ENCODE assay signal across 26 cellular contexts in the genomic region with DNA sequence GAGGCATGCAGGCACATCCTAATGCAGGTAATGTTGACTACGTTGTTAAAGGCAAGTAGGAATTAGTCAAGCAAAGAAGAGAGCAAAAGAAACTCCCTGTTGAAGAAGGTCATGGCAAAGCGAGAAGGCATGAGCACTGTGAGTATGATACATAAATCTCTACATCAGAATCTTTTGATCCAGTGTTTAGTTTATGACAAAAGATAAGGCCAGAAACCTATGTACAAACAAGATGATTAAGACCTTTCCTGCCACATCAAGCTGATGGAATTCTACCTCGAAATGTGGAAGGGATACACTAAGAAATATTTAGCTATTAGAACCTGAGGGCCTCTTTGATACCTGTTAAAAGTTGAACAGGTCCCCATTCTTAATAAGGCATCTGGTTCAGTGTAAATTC. TPM values are rescaled to one million over a fixed set of nuclear protein-coding genes. Genes with fewer than 3 reads are reported as not detected.
DNase-seq lines count a peak whose midpoint lies in the region; ATAC-seq, FAIRE-seq and TF ChIP-seq lines count a peak whose summit lies in the region.
"Had no signal": no experiment of that assay in that cellular context is flagged by ENCODE, and none has a peak within 500 bp of the region (broad histone marks: within the 10 kb centered on the region; RNA-seq: fewer than 3 reads in every experiment).

No MANE protein-coding gene starts in this region.

- H3K36me3 Mint-ChIP-seq in astrocyte (ENCODE audit: low read depth, unreplicated experiment) (no peaks in the 10 kb centered on the region), HFFc6 (ENCODE audit: low read depth) (no peaks in the 10 kb centered on the region)
- H3K36me3 Mint-ChIP-seq: CD4-positive, CD25-positive, alpha-beta regulatory T cell had no signal

- no peaks in the 10 kb centered on the region for H3K9me2 ChIP-seq in PC-3 (replicated peaks; ENCODE audit: low read length)

- FAIRE-seq in A549 (lab: Jason Lieb, UNC) (peak; percentile 36), astrocyte (lab: Jason Lieb, UNC) (no peak)
- FAIRE-seq: D721Med, G401.6, HTR-8/SVneo, K562 had no signal

- no peak for TF ChIP-seq RAD21 in A549 (conservative IDR thresholded peaks at IDR 0.05 in 1 of 2, IDR thresholded peaks at IDR 0.05 in 1 of 2)

- peak overlapping the region; percentile 29 to 56; a peak in 2 of 6 replicates for H3K27ac ChIP-seq in A549
- H3K27ac ChIP-seq in PC-3 (ENCODE audit: low read length) = peak overlapping the region; percentile 25; the same call in 1 of the 2 replicates
- H3K27ac ChIP-seq in astrocyte (ENCODE audit: low read depth, low read length) = no peak overlapping the region
- H3K27ac ChIP-seq in osteoblast (ENCODE audit: low read depth, low read length) = no peak overlapping the region
- H3K27ac ChIP-seq: 22Rv1, GM23248, SJSA1 had no signal

- DNase-seq in A549 (ENCODE audit: low read depth in 1 of 2, low spot score in 1 of 2) = peak; percentile 61 to 66
- DNase-seq in PC-3 = peak; percentile 72
- no peak for DNase-seq in astrocyte (ENCODE audit: low read depth)
- peak; percentile 23 for DNase-seq in kidney tubule cell (ENCODE audit: low spot score)
- DNase-seq in HFFc6 = no peak
- DNase-seq in NCI-H510A (lab: John Stamatoyannopoulos, UW) = no peak
- no peak for DNase-seq in osteoblast (ENCODE audit: insufficient read length, low spot score, missing footprints)
- DNase-seq: ACHN; BE2C; CD4-positive, CD25-positive, alpha-beta regulatory T cell; GM23248; H7; Kasumi-1; MV-4-11; NCI-H1105 treated with DMSO at 0.1 percent for 48 hours; NCI-H146; NCI-H2029; NCI-H69 had no signal

- POLR2A ChIA-PET in A549 (lab: Yijun Ruan, JAX) (no interaction called here), PC-3 (lab: Charles Lee; ENCODE audit: unreplicated experiment) (no interaction called here)

- TF ChIP-seq POLR2A in A549 (IDR thresholded peaks at IDR 0.05; ENCODE audit: low read length) = no peak

- no peak overlapping the region for H2AFZ ChIP-seq in PC-3 (ENCODE audit: low read length)
- H2AFZ ChIP-seq in astrocyte (ENCODE audit: low read depth, low read length) = no peak overlapping the region
- H2AFZ ChIP-seq in osteoblast (ENCODE audit: low read length) = no peak overlapping the region
- H2AFZ ChIP-seq: GM23248 had no signal

- TF ChIP-seq EP300 in A549 (IDR thresholded peaks at IDR 0.05) = peak; percentile 19 to 38; a peak in 2 of 5 replicates

- H3K9me3 Mint-ChIP-seq in astrocyte (ENCODE audit: unreplicated experiment) = no peaks in the 10 kb centered on the region
- H3K9me3 Mint-ChIP-seq in HFFc6 = no peaks in the 10 kb centered on the region
- H3K9me3 Mint-ChIP-seq: CD4-positive, CD25-positive, alpha-beta regulatory T cell had no signal

- no peaks in the 10 kb centered on the region for H3K9me3 ChIP-seq in A549
- no peaks in the 10 kb centered on the region for H3K9me3 ChIP-seq in PC-3 (ENCODE audit: low read length)
- H3K9me3 ChIP-seq in astrocyte (ENCODE audit: insufficient read depth, low read depth, low read length) = no peaks in the 10 kb centered on the region
- H3K9me3 ChIP-seq in osteoblast (ENCODE audit: low read depth, low read length) = no peaks in the 10 kb centered on the region
- H3K9me3 ChIP-seq: BE2C, SJSA1 had no signal

- H3K9ac ChIP-seq in PC-3 (ENCODE audit: low read length) (no peak overlapping the region), astrocyte (ENCODE audit: low read length) (no peak overlapping the region)
- H3K9ac ChIP-seq: GM23248 had no signal

- peak overlapping the region; percentile 5 for H3K27ac Mint-ChIP-seq in astrocyte (ENCODE audit: unreplicated experiment)
- H3K27ac Mint-ChIP-seq in HFFc6 = no peak overlapping the region
- H3K27ac Mint-ChIP-seq: CD4-positive, CD25-positive, alpha-beta regulatory T cell had no signal

- no TSS peak for BruUV-seq in PC-3 (replicated peaks; lab: Mats Ljungman, UMichigan)

- H3F3A ChIP-seq in PC-3 (ENCODE audit: low read length, unreplicated experiment) = no peaks in the 10 kb centered on the region

- H3K27me3 Mint-ChIP-seq in astrocyte (ENCODE audit: low read depth, unreplicated experiment) (no peaks in the 10 kb centered on the region), HFFc6 (ENCODE audit: insufficient read depth) (peaks cover 2% of the 10 kb centered on the region)
- H3K27me3 Mint-ChIP-seq: CD4-positive, CD25-positive, alpha-beta regulatory T cell had no signal

- no peaks in the 10 kb centered on the region for H3K36me3 ChIP-seq in PC-3 (ENCODE audit: low read depth, low read length)
- no peaks in the 10 kb centered on the region for H3K36me3 ChIP-seq in astrocyte (ENCODE audit: insufficient read depth, low read length)
- no peaks in the 10 kb centered on the region for H3K36me3 ChIP-seq in osteoblast (ENCODE audit: insufficient read depth, low read length)
- H3K36me3 ChIP-seq: BE2C, SJSA1 had no signal

- CTCF ChIA-PET in A549 (lab: Yijun Ruan, JAX) (no interaction called here), PC-3 (lab: Charles Lee) (no interaction called here)

- intact Hi-C loops in PC-3 (cut with micrococcal nuclease) = no loop called here

- ATAC-seq in A549 = peak; percentile 41 to 75; a peak in 5 of 6 replicates
- peak; percentile 63 for ATAC-seq in PC-3
- ATAC-seq: K562, Right ventricle myocardium inferior had no signal

- peaks cover 3% of the 10 kb centered on the region for H3K4me1 Mint-ChIP-seq in astrocyte (ENCODE audit: low read depth, unreplicated experiment)
- H3K4me1 Mint-ChIP-seq in HFFc6 (ENCODE audit: low read depth) = peaks cover 5% of the 10 kb centered on the region

- no peak overlapping the region for H3K4me3 Mint-ChIP-seq in astrocyte (ENCODE audit: unreplicated experiment)
- H3K4me3 Mint-ChIP-seq in HFFc6 = no peak overlapping the region
- H3K4me3 Mint-ChIP-seq: CD4-positive, CD25-positive, alpha-beta regulatory T cell had no signal

- H3K79me2 ChIP-seq in PC-3 (ENCODE audit: low read length) = no peaks in the 10 kb centered on the region
- no peaks in the 10 kb centered on the region for H3K79me2 ChIP-seq in astrocyte (ENCODE audit: insufficient read depth, low read length)
- H3K79me2 ChIP-seq in osteoblast (ENCODE audit: insufficient read depth, low read length) = no peaks in the 10 kb centered on the region

- H3K4me3 ChIP-seq in A549 (no peak overlapping the region), PC-3 (ENCODE audit: low read length) (no peak overlapping the region), astrocyte (ENCODE audit: insufficient read depth, low read depth, low read length) (no peak overlapping the region), osteoblast (ENCODE audit: insufficient read depth, low read length) (no peak overlapping the region)
- H3K4me3 ChIP-seq: GM23248, K562, SJSA1 had no signal

- H3K4me2 ChIP-seq in A549 (peak overlapping the region; percentile 63), PC-3 (ENCODE audit: low read length) (peak overlapping the region; percentile 42), astrocyte (ENCODE audit: low read length) (no peak overlapping the region), osteoblast (ENCODE audit: insufficient read depth, low read length) (no peak overlapping the region)

- 3% methylated on average over 3 of the region's 3 CpGs for WGBS in A549 (ENCODE audit: missing lambda C conversion rate)

- H3K4me1 ChIP-seq in A549 (peaks cover 61% of the 10 kb centered on the region), PC-3 (ENCODE audit: insufficient read depth, low read length) (peaks cover 21% of the 10 kb centered on the region), astrocyte (ENCODE audit: insufficient read depth, low read length) (peaks cover 3% of the 10 kb centered on the region), osteoblast (ENCODE audit: insufficient read depth, low read length) (peaks cover 4% of the 10 kb centered on the region)
- H3K4me1 ChIP-seq: BE2C, SJSA1 had no signal

- no peak for TF ChIP-seq CTCF in A549 (IDR thresholded peaks at IDR 0.05)
- no peak for TF ChIP-seq CTCF in PC-3 (conservative IDR thresholded peaks at IDR 0.05; ENCODE audit: low read depth, low read length)
- TF ChIP-seq CTCF in astrocyte (IDR thresholded peaks at IDR 0.05; ENCODE audit: insufficient read depth, low read depth, low read length) = no peak
- no peak for TF ChIP-seq CTCF in HFFc6 (IDR thresholded peaks at IDR 0.05)
- TF ChIP-seq CTCF in osteoblast (IDR thresholded peaks at IDR 0.05; ENCODE audit: extremely low read depth, low read depth, low read length) = no peak

- H4K20me1 ChIP-seq in PC-3 (ENCODE audit: low read length) (no peaks in the 10 kb centered on the region), astrocyte (ENCODE audit: insufficient read depth, low read length) (no peaks in the 10 kb centered on the region), osteoblast (ENCODE audit: insufficient read depth, low read length) (no peaks in the 10 kb centered on the region)

- H3K27me3 ChIP-seq in PC-3 (ENCODE audit: low read length) (no peaks in the 10 kb centered on the region), astrocyte (ENCODE audit: insufficient read depth, low read length) (no peaks in the 10 kb centered on the region), osteoblast (ENCODE audit: insufficient read depth, low read length) (no peaks in the 10 kb centered on the region)
- H3K27me3 ChIP-seq: BE2C, SJSA1 had no signal

TF ChIP-seq in A549, 52 proteins besides CTCF, POLR2A, EP300 and RAD21 (continues in another document):
- no peak for TF ChIP-seq CBX8 (IDR thresholded peaks at IDR 0.05)
- peak; percentile 48; the same call in 1 of the 2 replicates for TF ChIP-seq FOSL2 (IDR thresholded peaks at IDR 0.05)
- peak; percentile 78 for TF ChIP-seq FOSL2 (CRISPR knock-in tag; IDR thresholded peaks at IDR 0.05)
- TF ChIP-seq HOXA7 (CRISPR knock-in tag; IDR thresholded peaks at IDR 0.05) = no peak
- TF ChIP-seq JUNB (IDR thresholded peaks at IDR 0.05) = peak; percentile 81
- TF ChIP-seq CEBPB (IDR thresholded peaks at IDR 0.05) = peak in 1 of 2 experiments; percentile 40; a peak in 1 of 4 replicates

RNA-seq across cellular contexts. Expression of a gene that starts 20.2 kb away (rescaled TPM):
- polyA plus RNA-seq in A549 (2011; rRNA removed) (0.45 and 1.4 TPM in 2 replicates), A549 (2017; fragmentation: RNase III; extraction: RNeasy Plus Mini Kit Qiagen cat#74134 plus additional on column Dnase treatment) (5.2 to 8.0 TPM (median 6.6 TPM) in 3 replicates)
- polyA plus RNA-seq in A549 (2012; cell fraction: cytosol; rRNA removed) = 1.4 and 1.6 TPM in 2 replicates
- polyA plus RNA-seq in A549 (2012; cell fraction: nucleus; rRNA removed) = 2.2 and 2.4 TPM in 2 replicates
- 0.68 TPM in 1 of 2 replicates, not detected in the other for polyA minus RNA-seq in A549 (2011; rRNA and poly(A)+ RNA removed)
- total RNA-seq in PC-3 (2014; rRNA removed) (0.46 and 1.7 TPM in 2 replicates), astrocyte (2.0 and 5.2 TPM in 2 replicates), osteoblast (not detected in 2 replicates)
- total RNA-seq in HFFc6 (2021; fragmentation: NEBNext Ultra II Directional; extraction: Animal tissue kit (Norgen Biotek cat#: 25700)) = not detected
- total RNA-seq: Daoy, GM23248, Right ventricle myocardium inferior had no signal
- polyA plus RNA-seq: GM23248 had no signal

RNA-seq across cellular contexts. Expression of a gene that starts 28.4 kb away (rescaled TPM):
- 18.0 and 27.2 TPM in 2 replicates for polyA plus RNA-seq in A549 (2011; rRNA removed)
- 22.2 and 32.7 TPM in 2 replicates for polyA plus RNA-seq in A549 (2012; cell fraction: cytosol; rRNA removed)
- 66.3 and 78.8 TPM in 2 replicates for polyA plus RNA-seq in A549 (2012; cell fraction: nucleus; rRNA removed)
- 28.0 to 33.3 TPM (median 32.5 TPM) in 3 replicates for polyA plus RNA-seq in A549 (2017; fragmentation: RNase III; extraction: RNeasy Plus Mini Kit Qiagen cat#74134 plus additional on column Dnase treatment)
- polyA minus RNA-seq in A549 (2011; rRNA and poly(A)+ RNA removed) = 20.2 and 26.9 TPM in 2 replicates
- 12.7 and 15.0 TPM in 2 replicates for total RNA-seq in PC-3 (2014; rRNA removed)
- total RNA-seq in astrocyte = 35.7 and 40.5 TPM in 2 replicates
- total RNA-seq in HFFc6 (2021; fragmentation: NEBNext Ultra II Directional; extraction: Animal tissue kit (Norgen Biotek cat#: 25700)) = 10 to 100 TPM; 28.7 to 36.5 (median 33.0) TPM
- 18.0 and 19.5 TPM in 2 replicates for total RNA-seq in osteoblast

Comparison
In these comparisons a context has a peak if more than half of its experiments do, and no peak if none do; other contexts are left out.
1. DNase-seq: peak in A549 (2 of 2), PC-3 (single experiment) and kidney tubule cell (single experiment); none in astrocyte (single experiment), HFFc6 (single experiment), NCI-H510A (single experiment) and osteoblast (single experiment).
2. H3K27ac ChIP-seq: peak in A549 (2 of 2) and PC-3 (single experiment); none in astrocyte (single experiment) and osteoblast (single experiment).
3. H3K4me2 ChIP-seq: peak in A549 (single experiment) and PC-3 (single experiment); none in astrocyte (single experiment) and osteoblast (single experiment).